In the genomic region with DNA sequence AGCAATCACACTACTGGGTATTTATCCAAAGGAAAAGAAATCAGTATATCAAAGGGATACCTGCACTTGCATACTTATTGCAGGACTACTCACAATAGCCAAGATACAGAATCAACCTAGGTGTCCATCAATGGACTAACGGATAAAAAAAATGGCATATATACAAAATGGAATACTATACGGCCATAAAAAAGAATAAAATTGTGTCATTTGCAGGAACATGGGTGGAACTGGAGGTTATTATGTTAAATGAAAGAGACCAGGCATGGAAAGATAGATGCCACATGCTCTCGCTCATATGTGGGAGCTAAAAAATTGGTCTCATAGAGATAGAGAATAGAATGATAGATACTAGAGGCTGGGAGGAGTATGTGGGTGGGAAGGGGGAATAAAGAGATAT, we compare ENCODE assay signal across 29 cellular contexts. TPM values are rescaled to one million over a fixed set of nuclear protein-coding genes. Genes with fewer than 3 reads are reported as not detected.
"Had no signal": no experiment of that assay in that cellular context is flagged by ENCODE, and none has a peak within 500 bp of the region (broad histone marks: within the 10 kb centered on the region; RNA-seq: fewer than 3 reads in every experiment).

No MANE protein-coding gene starts in this region.

- H3K27me3 Mint-ChIP-seq: dendritic cell treated with granulocyte-macrophage colony-stimulating factor and Interleukin-4, amounts not matched to agents 40 ng/mL and 50 ng/mL, for 4 days; effector memory CD8-positive, alpha-beta T cell had no signal

- H3K4me3 ChIP-seq: colonic mucosa, coronary artery, dorsolateral prefrontal cortex, esophagus muscularis mucosa, esophagus squamous epithelium, gastrocnemius medialis, gastroesophageal sphincter, heart left ventricle, heart right ventricle had no signal

- H3K27ac Mint-ChIP-seq: dendritic cell treated with granulocyte-macrophage colony-stimulating factor and Interleukin-4, amounts not matched to agents 40 ng/mL and 50 ng/mL, for 4 days; effector memory CD8-positive, alpha-beta T cell; endodermal cell had no signal

- H3K4me1 Mint-ChIP-seq: endodermal cell had no signal

- H3K4me3 Mint-ChIP-seq: dendritic cell treated with granulocyte-macrophage colony-stimulating factor and Interleukin-4, amounts not matched to agents 40 ng/mL and 50 ng/mL, for 4 days; effector memory CD8-positive, alpha-beta T cell; endodermal cell had no signal

- H3K9me3 ChIP-seq: colonic mucosa, esophagus muscularis mucosa, esophagus squamous epithelium, gastrocnemius medialis, gastroesophageal sphincter, heart right ventricle had no signal

- ATAC-seq: effector memory CD8-positive, alpha-beta T cell; esophagus mucosa; foreskin keratinocyte; gastrocnemius medialis; gastroesophageal sphincter; heart left ventricle; heart right ventricle had no signal

- FAIRE-seq: colon, endometrium, endothelial cell of umbilical vein, frontal cortex had no signal

- DNase-seq: colonic mucosa; cortex of kidney; dermis blood vessel endothelial cell; dorsolateral prefrontal cortex; effector CD4-positive, alpha-beta T cell; effector CD8-positive, alpha-beta T cell; effector memory CD4-positive, alpha-beta T cell; effector memory CD8-positive, alpha-beta T cell; endodermal cell; erythroblast; esophagus squamous epithelium; foreskin fibroblast; foreskin keratinocyte; foreskin melanocyte; gastrocnemius medialis; glutamatergic neuron; head of caudate nucleus; heart left ventricle; heart right ventricle had no signal

- H3K9me3 Mint-ChIP-seq: dendritic cell treated with granulocyte-macrophage colony-stimulating factor and Interleukin-4, amounts not matched to agents 40 ng/mL and 50 ng/mL, for 4 days had no signal

- H3K27me3 ChIP-seq: colonic mucosa, dorsolateral prefrontal cortex, esophagus muscularis mucosa, esophagus squamous epithelium, foreskin keratinocyte, gastroesophageal sphincter, heart left ventricle, heart right ventricle had no signal

- H3K4me1 ChIP-seq: colonic mucosa, esophagus muscularis mucosa, esophagus squamous epithelium, gastrocnemius medialis, gastroesophageal sphincter had no signal

- H3K36me3 ChIP-seq: colonic mucosa, esophagus muscularis mucosa, esophagus squamous epithelium, gastrocnemius medialis, gastroesophageal sphincter, heart left ventricle, heart right ventricle had no signal

- H3K27ac ChIP-seq: colonic mucosa, coronary artery, dorsolateral prefrontal cortex, epithelial cell of prostate, esophagus muscularis mucosa, esophagus squamous epithelium, foreskin keratinocyte, gastrocnemius medialis, gastroesophageal sphincter, heart left ventricle, heart right ventricle had no signal

RNA-seq across cellular contexts. Expression of gene MFSD2A, which starts 56.3 kb away (rescaled TPM):
- total RNA-seq: dermis blood vessel endothelial cell had no signal
